In genomic region chr18:35026407-35027061, GRCh38 we compare ENCODE assay signal across 9 cellular contexts. TPM values are rescaled to one million over a fixed set of nuclear protein-coding genes. Genes with fewer than 3 reads are reported as not detected.
DNase-seq lines count a peak whose midpoint lies in the region; ATAC-seq and TF ChIP-seq lines count a peak whose summit lies in the region.
"Had no signal": no experiment of that assay in that cellular context is flagged by ENCODE, and none has a peak within 500 bp of the region (broad histone marks: within the 10 kb centered on the region; RNA-seq: fewer than 3 reads in every experiment).

No MANE protein-coding gene starts in this region.

- H3K4me1 Mint-ChIP-seq in effector memory CD8-positive, alpha-beta T cell (ENCODE audit: low read depth in 2 of 2) = peaks cover 19 to 20% of the 10 kb centered on the region in 2 donors

- TF ChIP-seq CTCF in A673 (conservative IDR thresholded peaks at IDR 0.05; ENCODE audit: low read depth, low read length) (0 out of 2 replicates have a peak, but pooled peaks have one; percentile 12), GM12864 (IDR thresholded peaks at IDR 0.05; ENCODE audit: low read depth, low read length, missing control alignments) (peak; percentile 28), LNCAP (IDR thresholded peaks at IDR 0.05) (peak; percentile 44)

- no peaks in the 10 kb centered on the region for H3K36me3 ChIP-seq in A673 (ENCODE audit: insufficient read depth, low read length, poor library complexity, severe bottlenecking)

- peak; percentile 27 for ATAC-seq in effector memory CD8-positive, alpha-beta T cell (replicated peaks)
- ATAC-seq in HG03095 (IDR thresholded peaks at IDR 0.05; ENCODE audit: unreplicated experiment) (no peak), GM18861 (IDR thresholded peaks at IDR 0.05; ENCODE audit: unreplicated experiment) (no peak), HG02759 (IDR thresholded peaks at IDR 0.05; ENCODE audit: unreplicated experiment) (no peak)
- ATAC-seq: mucosa of descending colon had no signal

- no peak overlapping the region for H3K4me3 Mint-ChIP-seq in effector memory CD8-positive, alpha-beta T cell

- H3K27me3 ChIP-seq in A673 (replicated peaks; ENCODE audit: insufficient read depth, low read depth, low read length, poor library complexity) = peaks cover 18% of the 10 kb centered on the region

- no peaks in the 10 kb centered on the region for H3K27me3 Mint-ChIP-seq in effector memory CD8-positive, alpha-beta T cell

- peaks cover 0 to 2% of the 10 kb centered on the region in 2 donors for H3K9me3 Mint-ChIP-seq in effector memory CD8-positive, alpha-beta T cell

- POLR2A ChIA-PET in A673 (lab: Charles Lee; ENCODE audit: low non-redundant PET) = no interaction called here

- peaks cover 2% of the 10 kb centered on the region for H3K36me3 Mint-ChIP-seq in effector memory CD8-positive, alpha-beta T cell (ENCODE audit: insufficient read depth)

- DNase-seq in A673 (ENCODE audit: low spot score) (no peak), GM12864 (ENCODE audit: low read depth) (no peak)
- DNase-seq in effector memory CD8-positive, alpha-beta T cell = peak in 2 of 3 experiments; percentile 13 to 28
- DNase-seq in activated CD4-positive, CD25-positive, alpha-beta regulatory T cell (lab: John Stamatoyannopoulos, UW) = no peak
- DNase-seq: mucosa of descending colon had no signal

- H3K9me3 ChIP-seq in A673 (ENCODE audit: low read depth, low read length, poor library complexity, severe bottlenecking) = no peaks in the 10 kb centered on the region
- H3K9me3 ChIP-seq: mucosa of descending colon had no signal

- no TSS peak for BruUV-seq in A673 (replicated peaks; lab: Mats Ljungman, UMichigan)

- H3K27ac Mint-ChIP-seq in effector memory CD8-positive, alpha-beta T cell = peak overlapping the region; percentile 30 to 47

- intact Hi-C loops in A673 (cut with micrococcal nuclease; ENCODE audit: unreplicated experiment) = no loop called here

- no peaks in the 10 kb centered on the region for H3K4me1 ChIP-seq in A673 (ENCODE audit: insufficient read depth, low read length, poor library complexity, severe bottlenecking)

- H3K4me3 ChIP-seq in A673 (ENCODE audit: low read depth, low read length, poor library complexity, severe bottlenecking) = no peak overlapping the region
- H3K4me3 ChIP-seq in GM12864 (ENCODE audit: low read depth, low read length) = no peak overlapping the region
- H3K4me3 ChIP-seq: mucosa of descending colon had no signal

- no peak overlapping the region for H3K27ac ChIP-seq in A673 (ENCODE audit: low read depth, low read length, poor library complexity, severe bottlenecking)

- CTCF ChIA-PET in A673 (lab: Charles Lee) = interaction anchor here (0.8 to 1.1 kb wide), 2 partner anchors 117 to 329 kb away, joined by 3 read pairs; no protein-coding TSS in a partner anchor

RNA-seq across cellular contexts. Expression of gene MAPRE2, which starts 14.7 kb away (rescaled TPM):
- 14.7 and 16.4 TPM in 2 replicates for total RNA-seq in A673 (2021)

Comparison
In these comparisons a context has a peak if more than half of its experiments do, and no peak if none do; other contexts are left out.
1. DNase-seq: peak in effector memory CD8-positive, alpha-beta T cell (2 of 3); none in A673 (single experiment), GM12864 (single experiment) and activated CD4-positive, CD25-positive, alpha-beta regulatory T cell (0 of 4).
2. Peak in every context shown above with its lines, with median percentiles within 50 percentile points of each other: CTCF ChIP-seq.